ENCODE assay signal across 7 cellular contexts in genomic region chr11:60762851-60763691, GRCh38. TPM values are rescaled to one million over a fixed set of nuclear protein-coding genes. Genes with fewer than 3 reads are reported as not detected.
A peak's percentile ranks its signal among the peaks of the same experiment; 100 is the strongest.
DNase-seq lines count a peak whose midpoint lies in the region; ATAC-seq and TF ChIP-seq lines count a peak whose summit lies in the region.

No MANE protein-coding gene starts in this region.

- H3K27me3 ChIP-seq in testis (no peaks in the 10 kb centered on the region), psoas muscle (ENCODE audit: insufficient read depth in 3 of 3, low read length in 2 of 3) (peaks cover 0 to 23% (median 5%) of the 10 kb centered on the region in 3 donors)

- H3K4me1 Mint-ChIP-seq in T-helper 2 cell treated with Interferon-gamma antibody and Interleukin-4, amounts not matched to agents 5 μg/mL and 100 μg/mL, for 36 hours (ENCODE audit: low read depth): peaks cover 4% of the 10 kb centered on the region

- intact Hi-C loops in testis (cut with DNase I; ENCODE audit: low total_unique reads): no loop called here
- intact Hi-C loops in psoas muscle (cut with DNase I): no loop called here

- in situ Hi-C loops in GM13977 (cut with MboI; ENCODE audit: low pct_unique_long_range_greater_than_20kb, low sequenced_read_pairs, unreplicated experiment) (loop anchor here (25.0 kb wide), 1 partner anchor 401 kb away; no protein-coding TSS in a partner anchor), astrocyte of the cerebellum (cut with HindIII; ENCODE audit: low sequenced_read_pairs) (no loop called here)

- 73 to 83% methylated on average over 11 of the region's 11 CpGs for WGBS in testis, 2 donors
- WGBS in psoas muscle, 3 donors: 68 to 70% (median 69%) methylated on average over 11 of the region's 11 CpGs

- H3K27ac ChIP-seq in testis: no peak overlapping the region
- no peak overlapping the region for H3K27ac ChIP-seq in psoas muscle

- H3K36me3 Mint-ChIP-seq in T-helper 2 cell treated with Interferon-gamma antibody and Interleukin-4, amounts not matched to agents 5 μg/mL and 100 μg/mL, for 36 hours (ENCODE audit: low read depth): no peaks in the 10 kb centered on the region

- H3K9me3 ChIP-seq in testis (no peaks in the 10 kb centered on the region), psoas muscle (no peaks in the 10 kb centered on the region)

- no peak overlapping the region for H3K4me3 ChIP-seq in astrocyte of the cerebellum (ENCODE audit: low read depth, low read length)
- H3K4me3 ChIP-seq in testis: no peak overlapping the region
- no peak overlapping the region for H3K4me3 ChIP-seq in psoas muscle

- H3K27ac Mint-ChIP-seq in T-helper 2 cell treated with Interferon-gamma antibody and Interleukin-4, amounts not matched to agents 5 μg/mL and 100 μg/mL, for 36 hours: no peak overlapping the region

- peaks cover 33% of the 10 kb centered on the region for H3K27me3 Mint-ChIP-seq in T-helper 2 cell treated with Interferon-gamma antibody and Interleukin-4, amounts not matched to agents 5 μg/mL and 100 μg/mL, for 36 hours (ENCODE audit: low read depth)

- peak; percentile 64 for ATAC-seq in GM21360 (IDR thresholded peaks at IDR 0.05; ENCODE audit: unreplicated experiment)
- peak; percentile 43 for ATAC-seq in HG03520 (IDR thresholded peaks at IDR 0.05; ENCODE audit: unreplicated experiment)
- ATAC-seq in psoas muscle: no peak

- H3K4me1 ChIP-seq in testis (no peaks in the 10 kb centered on the region), psoas muscle (peaks cover 8% of the 10 kb centered on the region)

- H3K4me3 Mint-ChIP-seq in T-helper 2 cell treated with Interferon-gamma antibody and Interleukin-4, amounts not matched to agents 5 μg/mL and 100 μg/mL, for 36 hours: no peak overlapping the region

- H3K36me3 ChIP-seq in testis (ENCODE audit: low read depth, missing control alignments) (no peaks in the 10 kb centered on the region), psoas muscle (ENCODE audit: insufficient read depth in 1 of 2, low read depth in 1 of 2) (no peaks in the 10 kb centered on the region)

- no peak for TF ChIP-seq POLR2A in testis (IDR thresholded peaks at IDR 0.05)

- no peaks in the 10 kb centered on the region for H3K9me3 Mint-ChIP-seq in T-helper 2 cell treated with Interferon-gamma antibody and Interleukin-4, amounts not matched to agents 5 μg/mL and 100 μg/mL, for 36 hours

- peak; percentile 53 for TF ChIP-seq CTCF in GM13977 (IDR thresholded peaks at IDR 0.05; ENCODE audit: extremely low read depth, insufficient read depth, missing control alignments)
- peak; percentile 19 for TF ChIP-seq CTCF in astrocyte of the cerebellum (IDR thresholded peaks at IDR 0.05; ENCODE audit: low read depth, low read length, missing control alignments)
- TF ChIP-seq CTCF in testis (IDR thresholded peaks at IDR 0.05): peak in 2 of 3 experiments; percentile 19 to 22
- TF ChIP-seq CTCF in psoas muscle (IDR thresholded peaks at IDR 0.05): no peak

- DNase-seq in GM13977 (ENCODE audit: low spot score) (peak; percentile 68), astrocyte of the cerebellum (ENCODE audit: low read depth) (no peak), testis (no peak), psoas muscle (no peak)
- no peak for DNase-seq in T-helper 2 cell treated with Interferon-gamma antibody and Interleukin-4, amounts not matched to agents 5 μg/mL and 100 μg/mL, for 36 hours (ENCODE audit: low spot score)

RNA-seq across cellular contexts. Expression of gene MS4A15, which starts 6.4 kb away (rescaled TPM):
- total RNA-seq in testis (under 1 TPM; 0.31 to 0.56 TPM), psoas muscle (not detected)
- polyA plus RNA-seq in testis (ENCODE audit: insufficient read depth, low read depth, low replicate concordance) (0.82 TPM), psoas muscle (not detected)

RNA-seq across cellular contexts. Expression of gene MS4A10, which starts 22.1 kb away (rescaled TPM):
- total RNA-seq in testis (under 1 TPM in 1 of 2 donors, not detected in 1; 0.25 TPM), psoas muscle (not detected)
- polyA plus RNA-seq in testis (ENCODE audit: insufficient read depth, low read depth, low replicate concordance) (not detected), psoas muscle (under 1 TPM in 1 of 3 donors, not detected in 2; 0.03 TPM)

RNA-seq across cellular contexts. Expression of gene MS4A18, which starts 38.6 kb away (rescaled TPM):
- under 1 TPM in 1 of 2 donors, not detected in 1; 0.50 TPM for total RNA-seq in testis
- 0.96 TPM for polyA plus RNA-seq in testis (ENCODE audit: insufficient read depth, low read depth, low replicate concordance)
- not detected for total RNA-seq in psoas muscle
- not detected for polyA plus RNA-seq in psoas muscle

Comparison
In these comparisons a context has a peak if more than half of its experiments do, and no peak if none do; other contexts are left out.
1. ATAC-seq: peak in GM21360 (single experiment) and HG03520 (single experiment); none in psoas muscle (0 of 4).